In genomic region chr10:107800061-107800460, GRCh38 we compare ENCODE assay signal across 22 cellular contexts.
"Had no signal": no experiment of that assay in that cellular context is flagged by ENCODE, and none has a peak within 500 bp of the region (broad histone marks: within the 10 kb centered on the region; RNA-seq: fewer than 3 reads in every experiment).

No MANE protein-coding gene starts in this region.

- H3K27ac ChIP-seq: colonic mucosa, esophagus squamous epithelium, gastroesophageal sphincter, left ventricle myocardium inferior, lower lobe of right lung, parathyroid adenoma, prostate gland, right lobe of liver, skin epidermis, stomach, thoracic aorta, transverse colon had no signal

- H3K4me3 ChIP-seq: colonic mucosa, esophagus squamous epithelium, gastroesophageal sphincter, left ventricle myocardium inferior, lower lobe of right lung, prostate gland, right lobe of liver, skin epidermis, stomach, thoracic aorta, transverse colon had no signal

- ATAC-seq: gastroesophageal sphincter; lower lobe of right lung; naive thymus-derived CD4-positive, alpha-beta T cell; right lobe of liver had no signal

- H3K9ac ChIP-seq: parathyroid adenoma had no signal

- H3K4me1 ChIP-seq: colonic mucosa, esophagus squamous epithelium, gastroesophageal sphincter, left ventricle myocardium inferior, lower lobe of right lung, parathyroid adenoma, prostate gland, right lobe of liver, stomach, transverse colon had no signal

- H3K79me2 ChIP-seq: parathyroid adenoma had no signal

- DNase-seq: colonic mucosa; dermis blood vessel endothelial cell; esophagus squamous epithelium; foreskin fibroblast; immature natural killer cell; left ventricle myocardium inferior; lower lobe of right lung; mesenchymal stem cell; naive thymus-derived CD4-positive, alpha-beta T cell; nephron progenitor cell; retina; right lobe of liver; stimulated activated CD4-positive, alpha-beta T cell treated with anti-CD3 and anti-CD28 coated beads, Interleukin-2, amount 100 ng/mL, for 24 hours; stimulated activated naive CD4-positive, alpha-beta T cell; stomach; substantia nigra; transverse colon had no signal

- H3K9me3 ChIP-seq: colonic mucosa, esophagus squamous epithelium, gastroesophageal sphincter, left ventricle myocardium inferior, lower lobe of right lung, prostate gland, right lobe of liver, stomach, thoracic aorta, transverse colon had no signal

- H2AFZ ChIP-seq: parathyroid adenoma had no signal

- H3K36me3 ChIP-seq: colonic mucosa, esophagus squamous epithelium, gastroesophageal sphincter, left ventricle myocardium inferior, lower lobe of right lung, prostate gland, right lobe of liver, stomach, thoracic aorta, transverse colon had no signal

- H3K27me3 ChIP-seq: colonic mucosa, esophagus squamous epithelium, gastroesophageal sphincter, right lobe of liver, stomach, transverse colon had no signal
